ENCODE assay signal across 8 cellular contexts in the genomic region with DNA sequence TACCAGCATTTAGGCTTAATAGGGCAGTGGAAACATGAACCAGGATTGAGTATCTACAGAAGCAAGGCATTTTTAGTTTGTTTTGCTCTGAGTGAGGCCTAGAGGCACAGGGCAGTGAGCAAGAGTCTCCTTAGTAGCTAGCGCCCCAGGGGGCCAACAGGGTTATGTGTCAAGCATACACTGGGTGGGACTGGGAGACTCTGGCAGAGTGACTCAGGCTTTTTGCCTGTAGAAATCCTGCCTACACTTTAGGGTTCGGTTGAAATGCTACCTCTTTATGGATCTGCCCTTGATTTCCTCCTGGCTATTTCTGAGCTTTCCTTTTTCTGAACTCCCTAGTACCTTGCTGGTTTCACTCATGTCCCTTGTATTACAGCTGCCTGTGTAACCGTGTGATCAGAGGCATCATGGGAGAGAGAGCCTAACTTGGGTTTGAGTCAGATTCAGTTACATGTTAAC.
DNase-seq lines count a peak whose midpoint lies in the region; ATAC-seq and TF ChIP-seq lines count a peak whose summit lies in the region.

No MANE protein-coding gene starts in this region.

- H3K27ac ChIP-seq in HCT116 (ENCODE audit: low read depth, low read length), result no peak overlapping the region

- BruUV-seq in HCT116 (replicated peaks; lab: Mats Ljungman, UMichigan), result no TSS peak

- intact Hi-C loops in HCT116 (cut with micrococcal nuclease), result loop anchor here (2.0 to 5.0 kb wide), 4 partner anchors 150 to 818 kb away; no protein-coding TSS in a partner anchor

- POLR2A ChIA-PET in HCT116 (lab: Charles Lee), result no interaction called here

- TF ChIP-seq CTCF in HCT116 (IDR thresholded peaks at IDR 0.05 in 2 of 3, conservative IDR thresholded peaks at IDR 0.05 in 1 of 3; ENCODE audit: borderline replicate concordance in 1 of 3, insufficient read depth in 1 of 3, low read depth in 2 of 3, low read length in 2 of 3) (peak in 2 of 3 experiments; percentile 3 to 10; a peak in 1 of 6 replicates), kidney epithelial cell (IDR thresholded peaks at IDR 0.05; ENCODE audit: insufficient read depth, low read length, poor library complexity, severe bottlenecking) (peak; percentile 52)

- no peak overlapping the region for H2AFZ ChIP-seq in HCT116 (ENCODE audit: low read depth, low read length, poor library complexity, severe bottlenecking)

- RAD21 ChIA-PET in HCT116 (lab: Charles Lee; ENCODE audit: low non-redundant PET in 1 of 2, low total read pairs in 2 of 2, uncharacterized antibody in 2 of 2, unreplicated experiment in 2 of 2), result interaction anchor here in 1 of 2 experiments (0.6 kb wide), 1 partner anchor 403 kb away, joined by 3 read pairs; no protein-coding TSS in a partner anchor

- no peak for TF ChIP-seq RAD21 in HCT116 (IDR thresholded peaks at IDR 0.05; ENCODE audit: low read depth)

- H3K79me2 ChIP-seq in HCT116 (ENCODE audit: insufficient read depth, low read length), result no peaks in the 10 kb centered on the region

- TF ChIP-seq POLR2A in HCT116 (IDR thresholded peaks at IDR 0.05; ENCODE audit: borderline replicate concordance, extremely low read depth, insufficient read depth, insufficient read length), result no peak

- CTCF ChIA-PET in HCT116 (lab: Charles Lee), result interaction anchor here (3.0 kb wide), 1 partner anchor 11 kb away, joined by 14 read pairs; no protein-coding TSS in a partner anchor

- no peak overlapping the region for H3K9ac ChIP-seq in HCT116 (ENCODE audit: low read length)

- no peaks in the 10 kb centered on the region for H4K20me1 ChIP-seq in HCT116 (ENCODE audit: insufficient read depth)

- DNase-seq in ACHN (peak; percentile 84), HCT116 (ENCODE audit: low read depth, low spot score) (peak; percentile 33), amniotic epithelial cell (ENCODE audit: low read depth) (peak; percentile 86), kidney epithelial cell (ENCODE audit: low read depth) (peak; percentile 23), Ammon's horn (ENCODE audit: low spot score) (no peak), hypothalamus (lab: John Stamatoyannopoulos, UW) (no peak)

- H3K36me3 ChIP-seq in HCT116 (ENCODE audit: control insufficient read depth in 1 of 2, insufficient read depth in 2 of 2, low read length in 2 of 2) (no peaks in the 10 kb centered on the region), kidney epithelial cell (ENCODE audit: control insufficient read depth, insufficient read depth, low read length) (no peaks in the 10 kb centered on the region)

- peak overlapping the region; percentile 38 for H3K4me2 ChIP-seq in HCT116 (ENCODE audit: low read length)

- H3K4me1 ChIP-seq in HCT116 (ENCODE audit: control insufficient read depth in 1 of 2, insufficient read depth in 2 of 2, low read length in 2 of 2), result peaks cover 8 to 12% of the 10 kb centered on the region in 2 experiments; a peak in 2 of 4 replicates

- no peaks in the 10 kb centered on the region for H3K9me3 ChIP-seq in HCT116 (ENCODE audit: control insufficient read depth in 1 of 2, insufficient read depth in 1 of 2, low read depth in 1 of 2, low read length in 2 of 2)

- in situ Hi-C loops in ACHN (cut with HindIII; ENCODE audit: low pct_ligation_motif_present, low pct_unique_long_range_greater_than_20kb, low sequenced_read_pairs), result no loop called here

- no peak overlapping the region for H3K4me3 ChIP-seq in HCT116 (replicated peaks in 1 of 2; ENCODE audit: low read depth in 1 of 2, low read length in 2 of 2)
- H3K4me3 ChIP-seq in kidney epithelial cell (ENCODE audit: low read depth, low read length), result no peak overlapping the region

- H3K9me2 ChIP-seq in HCT116 (ENCODE audit: insufficient read depth), result no peaks in the 10 kb centered on the region

- ATAC-seq in HCT116 (peak; percentile 82), HG02981 (IDR thresholded peaks at IDR 0.05; ENCODE audit: unreplicated experiment) (no peak), GM19452 (IDR thresholded peaks at IDR 0.05; ENCODE audit: unreplicated experiment) (no peak)

- H3K27me3 ChIP-seq in HCT116 (ENCODE audit: insufficient read depth, low read length), result no peaks in the 10 kb centered on the region
- H3K27me3 ChIP-seq in kidney epithelial cell (ENCODE audit: control insufficient read depth, insufficient read depth, low read length), result no peaks in the 10 kb centered on the region

TF ChIP-seq in HCT116, 20 proteins besides CTCF, POLR2A, EP300 and RAD21:
- TF ChIP-seq ATF3 (IDR thresholded peaks at IDR 0.05) (no peak), SIN3A (IDR thresholded peaks at IDR 0.05; ENCODE audit: low read depth) (no peak), SP1 (IDR thresholded peaks at IDR 0.05; ENCODE audit: low read depth) (no peak), REST (IDR thresholded peaks at IDR 0.05; ENCODE audit: low read depth) (no peak), POLR2AphosphoS5 (IDR thresholded peaks at IDR 0.05; ENCODE audit: low read depth, low read length) (no peak), EGR1 (IDR thresholded peaks at IDR 0.05; ENCODE audit: low read depth) (no peak), SRF (IDR thresholded peaks at IDR 0.05; ENCODE audit: low read depth) (no peak), EZH2 (IDR thresholded peaks at IDR 0.05) (no peak), EZH2phosphoT487 (IDR thresholded peaks at IDR 0.05; ENCODE audit: borderline replicate concordance) (no peak), TCF7L2 (IDR thresholded peaks at IDR 0.05; ENCODE audit: borderline replicate concordance, extremely low read depth, insufficient read depth, insufficient read length) (no peak), ELF1 (IDR thresholded peaks at IDR 0.05; ENCODE audit: borderline replicate concordance, low read depth) (no peak), CBX3 (IDR thresholded peaks at IDR 0.05; ENCODE audit: low read depth) (no peak), FOSL1 (IDR thresholded peaks at IDR 0.05; ENCODE audit: low read depth) (no peak), YY1 (IDR thresholded peaks at IDR 0.05; ENCODE audit: extremely low read depth, insufficient replicate concordance, low read depth, low read length) (no peak), ZNF274 (IDR thresholded peaks at IDR 0.05; ENCODE audit: low read depth, low read length) (no peak), MAX (IDR thresholded peaks at IDR 0.05) (no peak)

Comparison
In these comparisons a context has a peak if more than half of its experiments do, and no peak if none do; other contexts are left out.
1. DNase-seq: peak in ACHN (single experiment), HCT116 (single experiment), amniotic epithelial cell (single experiment) and kidney epithelial cell (single experiment); none in Ammon's horn (single experiment) and hypothalamus (0 of 51).